15 cellular contexts compared by ENCODE assay signal in the genomic region with DNA sequence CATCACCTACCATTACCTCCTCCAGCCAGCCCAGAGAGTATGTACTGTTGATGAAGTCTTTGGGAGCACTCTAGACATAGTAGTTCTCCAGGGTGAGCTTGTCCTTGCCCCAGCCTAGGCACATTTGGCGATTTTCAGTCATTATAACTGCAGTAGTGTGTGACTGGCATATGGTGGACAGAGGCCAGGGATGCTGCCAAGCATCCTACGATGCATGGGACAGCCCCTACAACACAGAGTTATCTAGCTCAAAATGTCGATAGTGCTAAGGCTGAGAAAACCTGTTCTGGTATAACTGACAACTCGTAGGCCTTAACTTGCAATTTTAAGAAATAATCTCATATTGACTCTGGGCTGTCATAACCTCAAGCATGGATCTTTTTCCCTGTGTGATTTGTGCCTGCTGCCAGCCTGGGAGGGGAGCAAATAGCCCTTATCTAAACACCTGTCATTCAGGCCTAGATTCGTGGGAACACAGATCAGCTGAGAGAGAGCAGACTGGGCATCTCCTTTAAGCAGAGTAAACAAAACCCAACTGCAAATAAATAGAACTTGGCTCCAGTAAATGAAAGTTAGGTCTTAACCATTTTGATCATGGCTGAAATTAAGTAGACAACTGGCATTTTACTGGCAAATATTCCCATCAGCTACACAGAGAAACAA.
A peak's percentile ranks its signal among the peaks of the same experiment; 100 is the strongest.
DNase-seq lines count a peak whose midpoint lies in the region; ATAC-seq and TF ChIP-seq lines count a peak whose summit lies in the region.
"Had no signal": no experiment of that assay in that cellular context is flagged by ENCODE, and none has a peak within 500 bp of the region (broad histone marks: within the 10 kb centered on the region; RNA-seq: fewer than 3 reads in every experiment).

No MANE protein-coding gene starts in this region.

- H3K9me3 ChIP-seq in liver (ENCODE audit: control insufficient read depth in 4 of 4, low read length in 3 of 4), result no peaks in the 10 kb centered on the region

- H3K4me1 ChIP-seq in liver (ENCODE audit: control insufficient read depth in 4 of 4, insufficient read depth in 4 of 4, low read length in 3 of 4), result peaks cover 0 to 14% (median 6%) of the 10 kb centered on the region in 4 donors

- no peak overlapping the region for H3K4me3 ChIP-seq in liver (ENCODE audit: low read depth in 1 of 3, low read length in 3 of 3)

- H3K36me3 ChIP-seq in liver (ENCODE audit: control insufficient read depth in 4 of 4, insufficient read depth in 3 of 4, low read depth in 1 of 4, low read length in 3 of 4), result peaks cover 0 to 9% (median 0%) of the 10 kb centered on the region in 4 donors

- H3K27ac ChIP-seq in liver (ENCODE audit: low read depth in 1 of 2, low read length in 2 of 2), result peak overlapping the region in 1 of 2 donors; percentile 47

- DNase-seq in COLO668 (lab: John Stamatoyannopoulos, UW; ENCODE audit: unreplicated experiment) (peak; percentile 41), DMS53 treated with DMSO at 0.1 percent for 48 hours (lab: John Stamatoyannopoulos, UW; ENCODE audit: unreplicated experiment) (peak; percentile 25), NCI-H510A treated with DMSO at 0.1 percent for 48 hours (lab: John Stamatoyannopoulos, UW) (peak; percentile 61), amygdala (lab: John Stamatoyannopoulos, UW) (no peak)
- no peak for DNase-seq in activated CD4-positive, alpha-beta T cell treated with anti-CD3 and anti-CD28 coated beads, Interleukin-2, amount 50 U/mL, for 48 hours
- DNase-seq: ACHN, AML-193, COR-L47, H9, Kasumi-1, NCI-H446 treated with DMSO at 0.1 percent for 48 hours, OCI-M1, SIG-M5 had no signal

- TF ChIP-seq RAD21 in liver (IDR thresholded peaks at IDR 0.05), result peak; percentile 40 to 52

- ATAC-seq in GM18517 (IDR thresholded peaks at IDR 0.05; ENCODE audit: unreplicated experiment), result no peak

- no peak for TF ChIP-seq CTCF in liver (IDR thresholded peaks at IDR 0.05; ENCODE audit: low read depth, low read length, missing input control)

- 29% methylated on average over 5 of the region's 5 CpGs for WGBS in liver

- H3K9ac ChIP-seq in liver (ENCODE audit: low read depth in 1 of 2, low read length in 2 of 2), result no peak overlapping the region

- no peaks in the 10 kb centered on the region for H3K27me3 ChIP-seq in liver (ENCODE audit: control insufficient read depth in 4 of 4, insufficient read depth in 4 of 4, low read length in 3 of 4)

TF ChIP-seq in liver, 16 proteins besides CTCF, POLR2A, EP300 and RAD21:
- TF ChIP-seq, protein P1, sequence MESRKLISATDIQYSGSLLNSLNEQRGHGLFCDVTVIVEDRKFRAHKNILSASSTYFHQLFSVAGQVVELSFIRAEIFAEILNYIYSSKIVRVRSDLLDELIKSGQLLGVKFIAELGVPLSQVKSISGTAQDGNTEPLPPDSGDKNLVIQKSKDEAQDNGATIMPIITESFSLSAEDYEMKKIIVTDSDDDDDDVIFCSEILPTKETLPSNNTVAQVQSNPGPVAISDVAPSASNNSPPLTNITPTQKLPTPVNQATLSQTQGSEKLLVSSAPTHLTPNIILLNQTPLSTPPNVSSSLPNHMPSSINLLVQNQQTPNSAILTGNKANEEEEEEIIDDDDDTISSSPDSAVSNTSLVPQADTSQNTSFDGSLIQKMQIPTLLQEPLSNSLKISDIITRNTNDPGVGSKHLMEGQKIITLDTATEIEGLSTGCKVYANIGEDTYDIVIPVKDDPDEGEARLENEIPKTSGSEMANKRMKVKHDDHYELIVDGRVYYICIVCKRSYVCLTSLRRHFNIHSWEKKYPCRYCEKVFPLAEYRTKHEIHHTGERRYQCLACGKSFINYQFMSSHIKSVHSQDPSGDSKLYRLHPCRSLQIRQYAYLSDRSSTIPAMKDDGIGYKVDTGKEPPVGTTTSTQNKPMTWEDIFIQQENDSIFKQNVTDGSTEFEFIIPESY (IDR thresholded peaks at IDR 0.05), result no peak
- TF ChIP-seq HNF4A (conservative IDR thresholded peaks at IDR 0.05) (peak; percentile 36 to 53), RXRA (IDR thresholded peaks at IDR 0.05) (peak in 1 of 2 donors; percentile 55), GABPA (IDR thresholded peaks at IDR 0.05 in 1 of 2, conservative IDR thresholded peaks at IDR 0.05 in 1 of 2) (no peak), HNF4G (IDR thresholded peaks at IDR 0.05) (no peak), SP1 (IDR thresholded peaks at IDR 0.05) (peak; percentile 36), YY1 (IDR thresholded peaks at IDR 0.05) (no peak), FOXA1 (IDR thresholded peaks at IDR 0.05) (peak; percentile 55), NR2F2 (IDR thresholded peaks at IDR 0.05) (no peak), FOXA2 (IDR thresholded peaks at IDR 0.05) (peak; percentile 52), JUND (IDR thresholded peaks at IDR 0.05) (peak in 1 of 2 donors; percentile 14), TAF1 (conservative IDR thresholded peaks at IDR 0.05) (no peak)
- TF ChIP-seq, protein P2, sequence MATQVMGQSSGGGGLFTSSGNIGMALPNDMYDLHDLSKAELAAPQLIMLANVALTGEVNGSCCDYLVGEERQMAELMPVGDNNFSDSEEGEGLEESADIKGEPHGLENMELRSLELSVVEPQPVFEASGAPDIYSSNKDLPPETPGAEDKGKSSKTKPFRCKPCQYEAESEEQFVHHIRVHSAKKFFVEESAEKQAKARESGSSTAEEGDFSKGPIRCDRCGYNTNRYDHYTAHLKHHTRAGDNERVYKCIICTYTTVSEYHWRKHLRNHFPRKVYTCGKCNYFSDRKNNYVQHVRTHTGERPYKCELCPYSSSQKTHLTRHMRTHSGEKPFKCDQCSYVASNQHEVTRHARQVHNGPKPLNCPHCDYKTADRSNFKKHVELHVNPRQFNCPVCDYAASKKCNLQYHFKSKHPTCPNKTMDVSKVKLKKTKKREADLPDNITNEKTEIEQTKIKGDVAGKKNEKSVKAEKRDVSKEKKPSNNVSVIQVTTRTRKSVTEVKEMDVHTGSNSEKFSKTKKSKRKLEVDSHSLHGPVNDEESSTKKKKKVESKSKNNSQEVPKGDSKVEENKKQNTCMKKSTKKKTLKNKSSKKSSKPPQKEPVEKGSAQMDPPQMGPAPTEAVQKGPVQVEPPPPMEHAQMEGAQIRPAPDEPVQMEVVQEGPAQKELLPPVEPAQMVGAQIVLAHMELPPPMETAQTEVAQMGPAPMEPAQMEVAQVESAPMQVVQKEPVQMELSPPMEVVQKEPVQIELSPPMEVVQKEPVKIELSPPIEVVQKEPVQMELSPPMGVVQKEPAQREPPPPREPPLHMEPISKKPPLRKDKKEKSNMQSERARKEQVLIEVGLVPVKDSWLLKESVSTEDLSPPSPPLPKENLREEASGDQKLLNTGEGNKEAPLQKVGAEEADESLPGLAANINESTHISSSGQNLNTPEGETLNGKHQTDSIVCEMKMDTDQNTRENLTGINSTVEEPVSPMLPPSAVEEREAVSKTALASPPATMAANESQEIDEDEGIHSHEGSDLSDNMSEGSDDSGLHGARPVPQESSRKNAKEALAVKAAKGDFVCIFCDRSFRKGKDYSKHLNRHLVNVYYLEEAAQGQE (IDR thresholded peaks at IDR 0.05), result no peak
- TF ChIP-seq, protein P3, sequence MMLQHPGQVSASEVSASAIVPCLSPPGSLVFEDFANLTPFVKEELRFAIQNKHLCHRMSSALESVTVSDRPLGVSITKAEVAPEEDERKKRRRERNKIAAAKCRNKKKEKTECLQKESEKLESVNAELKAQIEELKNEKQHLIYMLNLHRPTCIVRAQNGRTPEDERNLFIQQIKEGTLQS (IDR thresholded peaks at IDR 0.05), result no peak

Comparison
In these comparisons a context has a peak if more than half of its experiments do, and no peak if none do; other contexts are left out.
1. DNase-seq: peak in COLO668 (single experiment), DMS53 treated with DMSO at 0.1 percent for 48 hours (single experiment) and NCI-H510A treated with DMSO at 0.1 percent for 48 hours (single experiment); none in amygdala (0 of 56) and activated CD4-positive, alpha-beta T cell treated with anti-CD3 and anti-CD28 coated beads, Interleukin-2, amount 50 U/mL, for 48 hours (0 of 2).